In genomic region chr14:93982684-93983007, GRCh38 we compare ENCODE assay signal across 21 cellular contexts. TPM values are rescaled to one million over a fixed set of nuclear protein-coding genes. Genes with fewer than 3 reads are reported as not detected.
DNase-seq lines count a peak whose midpoint lies in the region; ATAC-seq and TF ChIP-seq lines count a peak whose summit lies in the region.
"Had no signal": no experiment of that assay in that cellular context is flagged by ENCODE, and none has a peak within 500 bp of the region (broad histone marks: within the 10 kb centered on the region; RNA-seq: fewer than 3 reads in every experiment).

No MANE protein-coding gene starts in this region.

- no peak overlapping the region for H2BK12ac ChIP-seq in mesenchymal stem cell (ENCODE audit: low read length in 2 of 2)

- H4K8ac ChIP-seq in mesenchymal stem cell (ENCODE audit: low read length), result no peak overlapping the region

- H3K14ac ChIP-seq in mesenchymal stem cell (ENCODE audit: low read length in 2 of 2), result no peak overlapping the region

- intact Hi-C loops in heart right ventricle (cut with DNase I), result no loop called here
- intact Hi-C loops in Right ventricle myocardium inferior (cut with DNase I), result no loop called here
- intact Hi-C loops in esophagus muscularis mucosa (cut with DNase I), result no loop called here
- intact Hi-C loops in transverse colon (cut with DNase I; ENCODE audit: low total_unique reads), result no loop called here

- no peak overlapping the region for H2BK5ac ChIP-seq in mesenchymal stem cell (ENCODE audit: low read depth, low read length, poor library complexity, severe bottlenecking)

- H3K27me3 ChIP-seq in heart right ventricle (no peaks in the 10 kb centered on the region), esophagus muscularis mucosa (no peaks in the 10 kb centered on the region), rectal smooth muscle tissue (ENCODE audit: control insufficient read depth, insufficient read depth, low read length) (no peaks in the 10 kb centered on the region), transverse colon (no peaks in the 10 kb centered on the region), mesenchymal stem cell (ENCODE audit: control insufficient read depth in 1 of 2, insufficient read depth in 1 of 2, low read length in 2 of 2) (no peaks in the 10 kb centered on the region), upper lobe of left lung (no peaks in the 10 kb centered on the region)

- TF ChIP-seq CTCF in heart right ventricle (IDR thresholded peaks at IDR 0.05), result no peak
- no peak for TF ChIP-seq CTCF in esophagus muscularis mucosa (IDR thresholded peaks at IDR 0.05)
- no peak for TF ChIP-seq CTCF in transverse colon (IDR thresholded peaks at IDR 0.05)
- no peak for TF ChIP-seq CTCF in upper lobe of left lung (IDR thresholded peaks at IDR 0.05)

- H4K91ac ChIP-seq in mesenchymal stem cell (ENCODE audit: low read length), result no peak overlapping the region

- TF ChIP-seq POLR2A in esophagus muscularis mucosa (IDR thresholded peaks at IDR 0.05; ENCODE audit: low read depth), result no peak
- no peak for TF ChIP-seq POLR2A in transverse colon (IDR thresholded peaks at IDR 0.05)
- no peak for TF ChIP-seq POLR2A in upper lobe of left lung (IDR thresholded peaks at IDR 0.05)

- 62 to 76% methylated on average over 7 of the region's 7 CpGs for WGBS in heart right ventricle, 2 donors
- WGBS in esophagus muscularis mucosa, result no CpG with 5 or more reads among the region's 7 CpGs
- WGBS in transverse colon (ENCODE audit: low coverage in 1 of 2), 2 donors, result 96% methylated on average over 6 of the region's 7 CpGs; no CpG with 5 or more reads in 1 of the 2 donors
- 82% methylated on average over 7 of the region's 7 CpGs for WGBS in mesenchymal stem cell
- WGBS in upper lobe of left lung, 2 donors, result 70 to 90% methylated on average over 3 to 7 of the region's 7 CpGs

- peaks cover 0 to 89% (median 47%) of the 10 kb centered on the region in 9 donors for H3K4me1 ChIP-seq in heart right ventricle
- H3K4me1 ChIP-seq in esophagus muscularis mucosa, result peaks cover 57 to 91% (median 78%) of the 10 kb centered on the region in 4 donors
- peaks cover 51% of the 10 kb centered on the region for H3K4me1 ChIP-seq in rectal smooth muscle tissue (ENCODE audit: control insufficient read depth, insufficient read depth, low read length)
- H3K4me1 ChIP-seq in transverse colon, result peaks cover 6 to 21% (median 17%) of the 10 kb centered on the region in 4 donors
- peaks cover 35% of the 10 kb centered on the region for H3K4me1 ChIP-seq in mesenchymal stem cell (ENCODE audit: control insufficient read depth, insufficient read depth, low read depth, low read length)
- no peaks in the 10 kb centered on the region for H3K4me1 ChIP-seq in upper lobe of left lung

- H2AFZ ChIP-seq in mesenchymal stem cell (ENCODE audit: low read depth, low read length), result no peak overlapping the region

- H2AK5ac ChIP-seq in mesenchymal stem cell (ENCODE audit: low read length, severe bottlenecking), result no peak overlapping the region

- H3K36me3 ChIP-seq in heart right ventricle (no peaks in the 10 kb centered on the region), esophagus muscularis mucosa (no peaks in the 10 kb centered on the region), rectal smooth muscle tissue (ENCODE audit: control insufficient read depth, insufficient read depth, low read length) (no peaks in the 10 kb centered on the region), transverse colon (no peaks in the 10 kb centered on the region), mesenchymal stem cell (ENCODE audit: control insufficient read depth in 1 of 2, insufficient read depth in 2 of 2, low read depth in 1 of 2, low read length in 2 of 2) (no peaks in the 10 kb centered on the region), upper lobe of left lung (no peaks in the 10 kb centered on the region)

- no peak overlapping the region for H3K4me2 ChIP-seq in mesenchymal stem cell (ENCODE audit: low read length, poor library complexity, severe bottlenecking)
- H3K4me2 ChIP-seq: A549 had no signal

- DNase-seq in heart right ventricle (no peak), Right ventricle myocardium inferior (ENCODE audit: missing footprints) (no peak), esophagus muscularis mucosa (ENCODE audit: extremely low spot score) (no peak), transverse colon (no peak), mesenchymal stem cell (no peak), upper lobe of left lung (no peak)
- DNase-seq in activated CD8-positive, alpha-beta memory T cell treated with anti-CD3 and anti-CD28 coated beads, Interleukin-2, amount 50 U/mL, for 48 hours, result no peak
- DNase-seq: Caco-2; DMS79; HCEC 1CT; NCI-H1436; NCI-H2081; NCI-H2227 treated with DMSO at 0.1 percent for 48 hours; NCI-H524 treated with DMSO at 0.1 percent for 48 hours; NK-92 treated with Interleukin-12 subunit alpha and Interleukin-12 subunit beta, amount 100 ng/mL, for 24 hours; PC-3 had no signal

- H3K27ac ChIP-seq in heart right ventricle (peak overlapping the region; percentile 13 to 92 (median 86)), esophagus muscularis mucosa (replicated peaks in 1 of 4) (peak overlapping the region; percentile 88 to 95 (median 90)), rectal smooth muscle tissue (ENCODE audit: low read depth, low read length) (peak overlapping the region; percentile 91), transverse colon (peak overlapping the region; percentile 57 to 91 (median 82)), mesenchymal stem cell (ENCODE audit: low read length, poor library complexity, severe bottlenecking) (no peak overlapping the region), upper lobe of left lung (no peak overlapping the region)
- H3K27ac ChIP-seq: A549, C4-2B had no signal

- H3K4ac ChIP-seq in mesenchymal stem cell (ENCODE audit: low read depth in 1 of 2, low read length in 2 of 2), result no peak overlapping the region

- H3K79me1 ChIP-seq in mesenchymal stem cell (replicated peaks; ENCODE audit: low read length, poor library complexity, severe bottlenecking), result no peaks in the 10 kb centered on the region

- H3K9me3 ChIP-seq in heart right ventricle (no peaks in the 10 kb centered on the region), esophagus muscularis mucosa (no peaks in the 10 kb centered on the region), transverse colon (no peaks in the 10 kb centered on the region), mesenchymal stem cell (ENCODE audit: control insufficient read depth, low read length) (no peaks in the 10 kb centered on the region), upper lobe of left lung (no peaks in the 10 kb centered on the region)
- H3K9me3 ChIP-seq: A549, Caco-2 had no signal

- no peak overlapping the region for H3K18ac ChIP-seq in mesenchymal stem cell (ENCODE audit: low read depth in 1 of 2, low read length in 2 of 2)

- H3K4me3 ChIP-seq in heart right ventricle (no peak overlapping the region), esophagus muscularis mucosa (no peak overlapping the region), rectal smooth muscle tissue (ENCODE audit: low read length) (no peak overlapping the region), transverse colon (no peak overlapping the region), mesenchymal stem cell (ENCODE audit: insufficient read depth in 1 of 2, low read depth in 1 of 2, low read length in 2 of 2) (no peak overlapping the region), upper lobe of left lung (no peak overlapping the region)
- H3K4me3 ChIP-seq: A549 had no signal

- H2BK120ac ChIP-seq in mesenchymal stem cell (ENCODE audit: low read depth, low read length), result no peak overlapping the region

- ATAC-seq in heart right ventricle (peak in 4 of 8 donors; percentile 13 to 33 (median 23)), Right ventricle myocardium inferior (no peak), upper lobe of left lung (ENCODE audit: low FRiP score in 2 of 2) (no peak)
- ATAC-seq: A549, PC-3 had no signal

- TF ChIP-seq EP300 in esophagus muscularis mucosa (IDR thresholded peaks at IDR 0.05), result no peak
- TF ChIP-seq EP300 in transverse colon (IDR thresholded peaks at IDR 0.05; ENCODE audit: low read depth), result no peak
- no peak for TF ChIP-seq EP300 in upper lobe of left lung (IDR thresholded peaks at IDR 0.05)

- no peak overlapping the region for H2BK15ac ChIP-seq in mesenchymal stem cell (ENCODE audit: low read depth, poor library complexity, severe bottlenecking)

- H3K23ac ChIP-seq in mesenchymal stem cell (ENCODE audit: low read length in 2 of 2), result no peak overlapping the region

- H3K9ac ChIP-seq in rectal smooth muscle tissue (ENCODE audit: low read length) (no peak overlapping the region), mesenchymal stem cell (ENCODE audit: low read length) (no peak overlapping the region)

- in situ Hi-C loops in transverse colon (cut with MboI; ENCODE audit: low pct_ligation_motif_present in 1 of 4, low pct_unique_long_range_greater_than_20kb in 1 of 4, low sequenced_read_pairs in 3 of 4), result no loop called here

RNA-seq across cellular contexts. Expression of gene ASB2, which starts 6.3 kb away (rescaled TPM):
- 100 to 1,000 TPM in 9 of 10 donors, 10 to 100 TPM in 1; 85.7 to 253 (median 168) TPM for total RNA-seq in heart right ventricle
- polyA plus RNA-seq in heart right ventricle, result 100 to 1,000 TPM in 1 of 2 donors, 10 to 100 TPM in 1; 19.6 to 374 TPM
- 294 TPM for total RNA-seq in Right ventricle myocardium inferior
- 100 to 1,000 TPM in 3 of 4 donors, 10 to 100 TPM in 1; 53.5 to 164 (median 105) TPM for total RNA-seq in esophagus muscularis mucosa
- total RNA-seq in transverse colon, result 10 to 100 TPM; 22.1 to 35.8 (median 27.9) TPM
- not detected for polyA plus RNA-seq in mesenchymal stem cell (2013, experiment 1 of 2)
- not detected for polyA plus RNA-seq in mesenchymal stem cell (2013, experiment 2 of 2)
- total RNA-seq in upper lobe of left lung, result 1 to 10 TPM in 3 of 6 donors, under 1 TPM in 2, not detected in 1; 0.76 to 2.2 (median 1.9) TPM
- total RNA-seq: Caco-2, HT1080 had no signal

RNA-seq across cellular contexts. Expression of gene CCDC197, which starts 14.5 kb away (rescaled TPM):
- total RNA-seq in heart right ventricle, result 1 to 10 TPM in 3 of 10 donors, under 1 TPM in 6, not detected in 1; 0.40 to 1.6 (median 0.75) TPM
- 1 to 10 TPM in 1 of 2 donors, not detected in 1; 1.3 TPM for polyA plus RNA-seq in heart right ventricle
- 0.84 TPM for total RNA-seq in Right ventricle myocardium inferior
- not detected for total RNA-seq in esophagus muscularis mucosa
- total RNA-seq in transverse colon, result not detected
- polyA plus RNA-seq in mesenchymal stem cell (2013, experiment 1 of 2), result not detected
- polyA plus RNA-seq in mesenchymal stem cell (2013, experiment 2 of 2), result not detected
- not detected for total RNA-seq in upper lobe of left lung
- total RNA-seq: Caco-2, G401, HT1080, PC-3 had no signal
- polyA plus RNA-seq: A549 had no signal

RNA-seq across cellular contexts. Expression of gene OTUB2, which starts 43.5 kb away (rescaled TPM):
- total RNA-seq in heart right ventricle (under 1 TPM in 9 of 10 donors, not detected in 1; 0.07 to 0.37 (median 0.15) TPM), Right ventricle myocardium inferior (0.35 TPM), esophagus muscularis mucosa (under 1 TPM in 3 of 4 donors, not detected in 1; 0.42 to 0.63 (median 0.52) TPM), transverse colon (1 to 10 TPM in 2 of 4 donors, not detected in 2; 2.6 to 2.7 TPM), upper lobe of left lung (1 to 10 TPM in 4 of 6 donors, under 1 TPM in 2; 0.22 to 1.8 (median 1.1) TPM)
- polyA plus RNA-seq in heart right ventricle, result under 1 TPM; 0.22 to 0.29 TPM
- 1.1 TPM for polyA plus RNA-seq in mesenchymal stem cell (2013, experiment 1 of 2)
- 1.1 TPM for polyA plus RNA-seq in mesenchymal stem cell (2013, experiment 2 of 2)

RNA-seq across cellular contexts. Expression of gene FAM181A, which starts 55.5 kb away (rescaled TPM):
- not detected for total RNA-seq in heart right ventricle
- not detected for polyA plus RNA-seq in heart right ventricle
- total RNA-seq in Right ventricle myocardium inferior, result not detected
- not detected for total RNA-seq in esophagus muscularis mucosa
- total RNA-seq in transverse colon, result not detected
- not detected for polyA plus RNA-seq in mesenchymal stem cell (2013, experiment 1 of 2)
- polyA plus RNA-seq in mesenchymal stem cell (2013, experiment 2 of 2), result not detected
- 10 to 100 TPM in 1 of 6 donors, 1 to 10 TPM in 3, not detected in 2; 1.6 to 13.4 (median 1.9) TPM for total RNA-seq in upper lobe of left lung
- total RNA-seq: Caco-2, G401, HT1080, PC-3 had no signal
- polyA plus RNA-seq: A549 had no signal

Comparison
In these comparisons a context has a peak if more than half of its experiments do, and no peak if none do; other contexts are left out.
1. H3K27ac ChIP-seq: peak in heart right ventricle (10 of 10), esophagus muscularis mucosa (4 of 4), rectal smooth muscle tissue (single experiment) and transverse colon (4 of 4); none in mesenchymal stem cell (single experiment) and upper lobe of left lung (0 of 4).
2. RNA of gene ASB2, which starts 6.3 kb away (total RNA-seq): 294 TPM in Right ventricle myocardium inferior (single experiment), 85.7 to 253 TPM in heart right ventricle, 53.5 to 164 TPM in esophagus muscularis mucosa and 22.1 to 35.8 TPM in transverse colon; 0.76 to 2.2 TPM in upper lobe of left lung; every median in the first group is over 4 times any median in the second.